Comparison of ENCODE assay signal across 8 cellular contexts in genomic region chr20:382291-383115, GRCh38. TPM values are rescaled to one million over a fixed set of nuclear protein-coding genes. Genes with fewer than 3 reads are reported as not detected.
DNase-seq lines count a peak whose midpoint lies in the region; ATAC-seq and TF ChIP-seq lines count a peak whose summit lies in the region.

No MANE protein-coding gene starts in this region.

- H3K4me3 ChIP-seq in SK-N-MC (peak overlapping the region; percentile 92), fibroblast of mammary gland (ENCODE audit: control insufficient read depth, low read depth, low read length) (peak overlapping the region; percentile 68), skeletal muscle satellite cell (ENCODE audit: low read length) (peak overlapping the region; percentile 7)

- H3K27me3 ChIP-seq in skeletal muscle satellite cell (ENCODE audit: control insufficient read depth, insufficient read depth, low read length): no peaks in the 10 kb centered on the region

- CTCF ChIA-PET in activated CD4-positive, alpha-beta T cell treated with anti-CD3 and anti-CD28 coated beads for 36 hours (lab: Charles Lee): interaction anchor here (0.9 to 1.4 kb wide), 4 partner anchors 18 to 52 kb away, joined by 3 to 4 read pairs (median 4); no protein-coding TSS in a partner anchor

- no peak overlapping the region for H3K27ac ChIP-seq in SK-N-MC

- H3K9me3 Mint-ChIP-seq in activated CD4-positive, alpha-beta T cell treated with anti-CD3 and anti-CD28 coated beads for 36 hours (ENCODE audit: low read depth): no peaks in the 10 kb centered on the region

- H3K27me3 Mint-ChIP-seq in activated CD4-positive, alpha-beta T cell treated with anti-CD3 and anti-CD28 coated beads for 36 hours: no peaks in the 10 kb centered on the region

- intact Hi-C loops in activated CD4-positive, alpha-beta T cell treated with anti-CD3 and anti-CD28 coated beads for 36 hours (cut with DNase I, micrococcal nuclease): loop anchor here in 1 of 2 experiments (2.0 kb wide), 1 partner anchor 56 kb away; no protein-coding TSS in a partner anchor

- peaks cover 14% of the 10 kb centered on the region for H3K4me1 Mint-ChIP-seq in activated CD4-positive, alpha-beta T cell treated with anti-CD3 and anti-CD28 coated beads for 36 hours

- no peaks in the 10 kb centered on the region for H3K9me3 ChIP-seq in SK-N-MC (ENCODE audit: low read depth, low read length)
- H3K9me3 ChIP-seq in skeletal muscle satellite cell (replicated peaks; ENCODE audit: low read length): no peaks in the 10 kb centered on the region

- no peak for TF ChIP-seq CTCF in fibroblast of mammary gland (conservative IDR thresholded peaks at IDR 0.05; ENCODE audit: control insufficient read depth, insufficient read depth, low read depth, low read length)

- peak overlapping the region; percentile 34 for H3K9ac ChIP-seq in SK-N-MC (ENCODE audit: insufficient read length)
- no peak overlapping the region for H3K9ac ChIP-seq in skeletal muscle satellite cell (ENCODE audit: low read depth, low read length)

- no peaks in the 10 kb centered on the region for H3K4me1 ChIP-seq in skeletal muscle satellite cell (ENCODE audit: control insufficient read depth, insufficient read depth, low read length)

- H3K4me2 ChIP-seq in skeletal muscle satellite cell (ENCODE audit: low read length): peak overlapping the region; percentile 88

- peak; percentile 15 for ATAC-seq in activated CD4-positive, alpha-beta T cell treated with anti-CD3 and anti-CD28 coated beads for 36 hours

- peaks cover 41% of the 10 kb centered on the region; the same call in 1 of the 2 replicates for H3K36me3 ChIP-seq in SK-N-MC (ENCODE audit: insufficient read depth, low read length)
- H3K36me3 ChIP-seq in skeletal muscle satellite cell (ENCODE audit: insufficient read depth, low read length): no peaks in the 10 kb centered on the region

- peaks cover 37% of the 10 kb centered on the region for H3K36me3 Mint-ChIP-seq in activated CD4-positive, alpha-beta T cell treated with anti-CD3 and anti-CD28 coated beads for 36 hours (ENCODE audit: low read depth)

- DNase-seq in activated CD4-positive, alpha-beta T cell treated with anti-CD3 and anti-CD28 coated beads for 36 hours: peak; percentile 28
- DNase-seq in activated CD4-positive, alpha-beta T cell treated with anti-CD3 and anti-CD28 coated beads, Interleukin-2, amount 50 U/mL, for 48 hours: no peak
- DNase-seq in SK-N-MC (ENCODE audit: low read depth, low spot score) (no peak), fibroblast of mammary gland (ENCODE audit: low read depth) (no peak), OCI-M2 (lab: John Stamatoyannopoulos, UW; ENCODE audit: unreplicated experiment) (no peak), dedifferentiated amniotic fluid mesenchymal stem cell (ENCODE audit: extremely low spot score) (no peak), NCI-H2196 treated with DMSO at 0.1 percent for 48 hours (lab: John Stamatoyannopoulos, UW; ENCODE audit: unreplicated experiment) (no peak)

- POLR2A ChIA-PET in activated CD4-positive, alpha-beta T cell treated with anti-CD3 and anti-CD28 coated beads for 36 hours (lab: Charles Lee): no interaction called here

- H3K4me3 Mint-ChIP-seq in activated CD4-positive, alpha-beta T cell treated with anti-CD3 and anti-CD28 coated beads for 36 hours: peak overlapping the region; percentile 81

- peak overlapping the region; percentile 74 for H3K27ac Mint-ChIP-seq in activated CD4-positive, alpha-beta T cell treated with anti-CD3 and anti-CD28 coated beads for 36 hours

RNA-seq across cellular contexts. Expression of gene TRIB3, which starts 1.9 kb away (rescaled TPM):
- 10 to 100 TPM; 60.9 to 63.0 TPM for total RNA-seq in activated CD4-positive, alpha-beta T cell treated with anti-CD3 and anti-CD28 coated beads for 36 hours
- 23.8 and 58.3 TPM in 2 replicates for total RNA-seq in skeletal muscle satellite cell (2012; rRNA removed)

RNA-seq across cellular contexts. Expression of gene RBCK1, which starts 25.6 kb away (rescaled TPM):
- 100 to 1,000 TPM; 130 to 149 TPM for total RNA-seq in activated CD4-positive, alpha-beta T cell treated with anti-CD3 and anti-CD28 coated beads for 36 hours
- total RNA-seq in skeletal muscle satellite cell (2012; rRNA removed): 58.5 and 61.3 TPM in 2 replicates

RNA-seq across cellular contexts. Expression of gene NRSN2, which starts 35.6 kb away (rescaled TPM):
- 1 to 10 TPM; 5.2 to 7.5 TPM for total RNA-seq in activated CD4-positive, alpha-beta T cell treated with anti-CD3 and anti-CD28 coated beads for 36 hours
- 18.0 and 28.8 TPM in 2 replicates for total RNA-seq in skeletal muscle satellite cell (2012; rRNA removed)

RNA-seq across cellular contexts. Expression of gene SOX12, which starts 57.2 kb away (rescaled TPM):
- total RNA-seq in activated CD4-positive, alpha-beta T cell treated with anti-CD3 and anti-CD28 coated beads for 36 hours: 1 to 10 TPM; 8.1 to 8.5 TPM
- 3.3 and 4.2 TPM in 2 replicates for total RNA-seq in skeletal muscle satellite cell (2012; rRNA removed)

Comparison
In these comparisons a context has a peak if more than half of its experiments do, and no peak if none do; other contexts are left out.
1. H3K4me3 ChIP-seq: peak in every context shown above with its lines; median percentile 92 in SK-N-MC; 68 in fibroblast of mammary gland; 7 in skeletal muscle satellite cell.